Comparison of ENCODE assay signal across 8 cellular contexts in genomic region chr11:44564198-44564597, GRCh38. TPM values are rescaled to one million over a fixed set of nuclear protein-coding genes. Genes with fewer than 3 reads are reported as not detected.
DNase-seq lines count a peak whose midpoint lies in the region; ATAC-seq and TF ChIP-seq lines count a peak whose summit lies in the region.

No MANE protein-coding gene starts in this region.

- intact Hi-C loops in body of pancreas (cut with DNase I), result no loop called here

- peak overlapping the region; percentile 61 to 92 (median 82) for H3K27ac ChIP-seq in BLaER1 treated with 17β-estradiol and CSF1 and Interleukin-3, amounts not matched to agents 10 nM and 100 nM
- H3K27ac ChIP-seq in body of pancreas, result peak overlapping the region; percentile 96 to 99 (median 98)
- H3K27ac ChIP-seq in muscle layer of duodenum (ENCODE audit: low read length), result peak overlapping the region; percentile 98

- 19 to 32% methylated on average over 8 of the region's 8 CpGs for WGBS in body of pancreas, 2 donors

- no peaks in the 10 kb centered on the region for H3K27me3 ChIP-seq in BLaER1 treated with 17β-estradiol and CSF1 and Interleukin-3, amounts not matched to agents 10 nM and 100 nM
- H3K27me3 ChIP-seq in body of pancreas, result no peaks in the 10 kb centered on the region
- no peaks in the 10 kb centered on the region for H3K27me3 ChIP-seq in muscle layer of duodenum (ENCODE audit: low read depth, low read length)

- peak overlapping the region; percentile 74 to 95 (median 88) for H3K4me2 ChIP-seq in BLaER1 treated with 17β-estradiol and CSF1 and Interleukin-3, amounts not matched to agents 10 nM and 100 nM

- H4K20me1 ChIP-seq in BLaER1 treated with 17β-estradiol and CSF1 and Interleukin-3, amounts not matched to agents 10 nM and 100 nM, result peaks cover 0 to 4% (median 0%) of the 10 kb centered on the region in 11 experiments; a peak in 1 of 22 replicates

- TF ChIP-seq POLR2A in body of pancreas (IDR thresholded peaks at IDR 0.05), result no peak

- H3K4me1 ChIP-seq in BLaER1 treated with 17β-estradiol and CSF1 and Interleukin-3, amounts not matched to agents 10 nM and 100 nM, result peaks cover 67 to 93% (median 75%) of the 10 kb centered on the region in 10 experiments
- H3K4me1 ChIP-seq in body of pancreas, result peaks cover 44% of the 10 kb centered on the region
- peaks cover 16 to 30% of the 10 kb centered on the region in 2 donors for H3K4me1 ChIP-seq in muscle layer of duodenum (ENCODE audit: control insufficient read depth in 1 of 2, insufficient read depth in 2 of 2, low read length in 2 of 2)

- H3K4me3 ChIP-seq in BLaER1 treated with 17β-estradiol and CSF1 and Interleukin-3, amounts not matched to agents 10 nM and 100 nM, result peak overlapping the region in 6 of 10 experiments; percentile 56 to 72 (median 60); a peak in 10 of 20 replicates
- H3K4me3 ChIP-seq in body of pancreas, result no peak overlapping the region
- peak overlapping the region; percentile 55 to 63 for H3K4me3 ChIP-seq in muscle layer of duodenum (ENCODE audit: low read depth in 1 of 2, low read length in 2 of 2)

- DNase-seq in NCI-H1436 treated with DMSO at 0.1 percent for 48 hours (lab: John Stamatoyannopoulos, UW) (peak; percentile 47), body of pancreas (peak; percentile 44 to 71 (median 61)), epidermal melanocyte (ENCODE audit: insufficient read length, low spot score) (no peak), HuH-7 (ENCODE audit: low spot score) (no peak), globus pallidus (ENCODE audit: low spot score) (no peak), NK-92 (lab: John Stamatoyannopoulos, UW; ENCODE audit: unreplicated experiment) (no peak)

- H3K9ac ChIP-seq in BLaER1 treated with 17β-estradiol and CSF1 and Interleukin-3, amounts not matched to agents 10 nM and 100 nM, result peak overlapping the region; percentile 67 to 87 (median 80); a peak in 20 of 22 replicates

- no peak for TF ChIP-seq CTCF in body of pancreas (IDR thresholded peaks at IDR 0.05)

- H3K36me3 ChIP-seq in BLaER1 treated with 17β-estradiol and CSF1 and Interleukin-3, amounts not matched to agents 10 nM and 100 nM, result no peaks in the 10 kb centered on the region
- H3K36me3 ChIP-seq in body of pancreas (replicated peaks in 1 of 2; ENCODE audit: insufficient read depth in 1 of 2, low read depth in 2 of 2), result no peaks in the 10 kb centered on the region
- no peaks in the 10 kb centered on the region for H3K36me3 ChIP-seq in muscle layer of duodenum (ENCODE audit: control insufficient read depth in 1 of 2, insufficient read depth in 2 of 2, low read length in 2 of 2)

- ATAC-seq in body of pancreas, result no peak

- H3K9me3 ChIP-seq in BLaER1 treated with 17β-estradiol and CSF1 and Interleukin-3, amounts not matched to agents 10 nM and 100 nM (replicated peaks in 1 of 11), result no peaks in the 10 kb centered on the region
- H3K9me3 ChIP-seq in body of pancreas (no peaks in the 10 kb centered on the region), muscle layer of duodenum (ENCODE audit: control insufficient read depth in 1 of 2, low read length in 2 of 2) (no peaks in the 10 kb centered on the region)

RNA-seq across cellular contexts. Expression of gene CD82, which starts 1.3 kb away (rescaled TPM):
- total RNA-seq in body of pancreas, result 10 to 100 TPM; 11.4 to 13.5 TPM

Comparison
In these comparisons a context has a peak if more than half of its experiments do, and no peak if none do; other contexts are left out.
1. H3K4me3 ChIP-seq: peak in BLaER1 treated with 17β-estradiol and CSF1 and Interleukin-3, amounts not matched to agents 10 nM and 100 nM (6 of 10) and muscle layer of duodenum (2 of 2); none in body of pancreas (0 of 2).
2. DNase-seq: peak in NCI-H1436 treated with DMSO at 0.1 percent for 48 hours (single experiment) and body of pancreas (4 of 4); none in epidermal melanocyte (single experiment), HuH-7 (single experiment), globus pallidus (single experiment) and NK-92 (single experiment).
3. Peak in every context shown above with its lines, with median percentiles within 50 percentile points of each other: H3K27ac ChIP-seq.